Comparison of ENCODE assay signal across 29 cellular contexts in the genomic region with DNA sequence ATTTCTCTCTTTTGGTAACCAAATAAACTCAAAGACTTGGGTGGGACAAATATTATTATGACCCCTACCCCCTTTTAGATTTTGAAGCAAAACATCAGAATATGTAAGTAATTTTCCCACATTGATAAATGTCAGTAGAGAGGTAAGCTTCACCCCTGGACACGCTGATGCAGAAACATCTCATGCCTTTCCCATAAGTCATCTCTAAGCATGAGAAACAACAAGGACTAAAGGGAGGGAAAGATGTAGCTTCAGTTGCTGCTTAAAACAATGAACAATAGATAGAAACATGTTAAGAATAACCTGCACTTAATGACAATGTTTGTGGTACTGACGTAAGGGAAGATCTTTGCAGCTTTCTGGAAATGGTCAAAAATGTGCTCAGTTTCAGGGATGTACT. TPM values are rescaled to one million over a fixed set of nuclear protein-coding genes. Genes with fewer than 3 reads are reported as not detected.
"Had no signal": no experiment of that assay in that cellular context is flagged by ENCODE, and none has a peak within 500 bp of the region (broad histone marks: within the 10 kb centered on the region; RNA-seq: fewer than 3 reads in every experiment).

No MANE protein-coding gene starts in this region.

- H3K27ac ChIP-seq: ascending aorta, gastrocnemius medialis, heart right ventricle, WERI-Rb-1 had no signal

- ATAC-seq: activated CD4-positive, CD25-positive, alpha-beta regulatory T cell treated with anti-CD3 and anti-CD28 coated beads, Interleukin-2, amount 50 U/mL, for 24 hours; activated CD8-positive, alpha-beta memory T cell treated with anti-CD3 and anti-CD28 coated beads, Interleukin-2, amount 10 ng/mL, durations not matched to agents 7 days and 5 days; activated CD8-positive, alpha-beta T cell treated with anti-CD3 and anti-CD28 coated beads, Interleukin-2, amount 10 ng/mL, durations not matched to agents 7 days and 5 days; activated naive CD4-positive, alpha-beta T cell treated with anti-CD3 and anti-CD28 coated beads, Interleukin-2, amount 50 U/mL, for 72 hours; esophagus mucosa; gastrocnemius medialis; heart right ventricle; T-helper 17 cell had no signal

- H3K27me3 ChIP-seq: ascending aorta, gastrocnemius medialis had no signal

- DNase-seq: activated B cell treated with CpG ODN at 0.5 μM for 24 hours; activated CD4-positive, alpha-beta memory T cell treated with anti-CD3 and anti-CD28 coated beads for 36 hours; activated CD4-positive, alpha-beta T cell treated with anti-CD3 and anti-CD28 coated beads for 48 hours; activated CD8-positive, alpha-beta memory T cell treated with anti-CD3 and anti-CD28 coated beads, Interleukin-2, amount 10 ng/mL, durations not matched to agents 7 days and 5 days; activated CD8-positive, alpha-beta memory T cell treated with anti-CD3 and anti-CD28 coated beads, Interleukin-2, amount 50 U/mL, for 4 hours; activated CD8-positive, alpha-beta T cell treated with anti-CD3 and anti-CD28 coated beads, Interleukin-2, amount 10 ng/mL, durations not matched to agents 7 days and 5 days; activated effector memory CD4-positive, alpha-beta T cell treated with anti-CD3 and anti-CD28 coated beads, Interleukin-2, amount 50 U/mL, for 16 hours; activated naive CD4-positive, alpha-beta T cell treated with anti-CD3 and anti-CD28 coated beads, Interleukin-2, amount 10 ng/mL, durations not matched to agents 7 days and 5 days; activated naive CD8-positive, alpha-beta T cell treated with anti-CD3 and anti-CD28 coated beads, Interleukin-2, amount 10 ng/mL, durations not matched to agents 7 days and 5 days; activated T-cell treated with anti-CD3 and anti-CD28 coated beads, Interleukin-2, amount 50 U/mL, for 1 hour; activated T-cell treated with anti-CD3 and anti-CD28 coated beads, Interleukin-2, amount 50 U/mL, for 48 hours; caudate nucleus; effector CD8-positive, alpha-beta T cell; foreskin fibroblast; gastrocnemius medialis; glutamatergic neuron; heart right ventricle; SW 1271; T-helper 1 cell; T-helper 17 cell; T1000; WERI-Rb-1 had no signal

- H3K4me1 ChIP-seq: ascending aorta, gastrocnemius medialis, heart right ventricle had no signal

- FAIRE-seq: colon, endometrium, endothelial cell of umbilical vein had no signal

RNA-seq across cellular contexts. Expression of a gene that starts 56.3 kb away (rescaled TPM):
- total RNA-seq: activated CD8-positive, alpha-beta memory T cell treated with anti-CD3 and anti-CD28 coated beads, Interleukin-2, amount 10 ng/mL, durations not matched to agents 7 days and 5 days; activated CD8-positive, alpha-beta T cell treated with anti-CD3 and anti-CD28 coated beads, Interleukin-2, amount 10 ng/mL, durations not matched to agents 7 days and 5 days; ascending aorta; endothelial cell of umbilical vein had no signal
- polyA plus RNA-seq: endothelial cell of umbilical vein had no signal
